In genomic region chr14:94482132-94483070, GRCh38 we compare ENCODE assay signal across 13 cellular contexts. TPM values are rescaled to one million over a fixed set of nuclear protein-coding genes. Genes with fewer than 3 reads are reported as not detected.
DNase-seq lines count a peak whose midpoint lies in the region; ATAC-seq, FAIRE-seq and TF ChIP-seq lines count a peak whose summit lies in the region.
"Not testable (repeated sequence)": the region's sequence is repeated elsewhere in the genome, so short reads cannot be mapped to it uniquely, and the experiment has no call there.
"Had no signal": no experiment of that assay in that cellular context is flagged by ENCODE, and none has a peak within 500 bp of the region (broad histone marks: within the 10 kb centered on the region; RNA-seq: fewer than 3 reads in every experiment).

No MANE protein-coding gene starts in this region.

- H3K27me3 Mint-ChIP-seq in T-helper 17 cell (peaks cover 38% of the 10 kb centered on the region), memory B cell (peaks cover 15% of the 10 kb centered on the region)
- not testable (repeated sequence) for H3K27me3 Mint-ChIP-seq in progenitor cell of endocrine pancreas

- SMC1A ChIA-PET in GM12878 (lab: Charles Lee; ENCODE audit: uncharacterized antibody, unreplicated experiment) = not testable (repeated sequence)

- H3K36me3 ChIP-seq in ACC112 (ENCODE audit: insufficient read depth, low read length); Karpas-422 (ENCODE audit: insufficient read depth, low read length); GM12878 (ENCODE audit: control insufficient read depth in 2 of 2, insufficient read depth in 2 of 2, low read length in 1 of 2); hepatocyte (replicated peaks; ENCODE audit: insufficient read depth, low read depth): not testable (repeated sequence)

- H3K9ac ChIP-seq in Karpas-422 (ENCODE audit: low read length) = peak overlapping the region; percentile 57
- not testable (repeated sequence) for H3K9ac ChIP-seq in GM12878 (ENCODE audit: control insufficient read depth, insufficient read depth, low read length)

- H3K9me3 Mint-ChIP-seq in memory B cell; progenitor cell of endocrine pancreas (ENCODE audit: low read depth): not testable (repeated sequence)

- intact Hi-C loops in GM12878 (cut with micrococcal nuclease; ENCODE audit: unreplicated experiment) = loop anchor here (10.0 kb wide), 1 partner anchor 348 kb away; no protein-coding TSS in a partner anchor

- not testable (repeated sequence) for TF ChIP-seq POLR2A in GM12878 (IDR thresholded peaks at IDR 0.05; ENCODE audit: low read depth, low read length)

- 15% methylated on average over 10 of the region's 10 CpGs for WGBS in GM12878 (ENCODE audit: insufficient coverage, insufficient replicate concordance, low lambda C conversion rate, missing lambda C conversion rate)
- 80% methylated on average over 10 of the region's 10 CpGs for WGBS in hepatocyte (ENCODE audit: low lambda C conversion rate, missing lambda C conversion rate)

- H3K79me2 ChIP-seq in ACC112 (ENCODE audit: control insufficient read depth, insufficient read depth, low read length, unreplicated experiment); Karpas-422 (ENCODE audit: low read length); GM12878 (ENCODE audit: control insufficient read depth, insufficient read depth, low read length); hepatocyte: not testable (repeated sequence)

- peak overlapping the region; percentile 64 for H3K4me2 ChIP-seq in Karpas-422 (ENCODE audit: low read depth, low read length, poor library complexity, severe bottlenecking)
- not testable (repeated sequence) for H3K4me2 ChIP-seq in GM12878 (ENCODE audit: control insufficient read depth, insufficient read depth); hepatocyte

- ATAC-seq in T-helper 17 cell; GM12878; memory B cell (ENCODE audit: low read depth): not testable (repeated sequence)

- H3K9me2 ChIP-seq in Karpas-422 (replicated peaks; ENCODE audit: insufficient read depth, low read length); hepatocyte (replicated peaks; ENCODE audit: insufficient read depth): not testable (repeated sequence)

- DNase-seq in Karpas-422 = peak; percentile 64
- not testable (repeated sequence) for DNase-seq in T-helper 17 cell; GM12878 (ENCODE audit: low read depth, low spot score); hepatocyte (ENCODE audit: low spot score); memory B cell (ENCODE audit: low spot score in 2 of 2); progenitor cell of endocrine pancreas (ENCODE audit: low spot score, unreplicated experiment)

- H2AFZ ChIP-seq in ACC112 (ENCODE audit: low read length, unreplicated experiment); GM12878 (ENCODE audit: control insufficient read depth, low read depth, low read length); hepatocyte: not testable (repeated sequence)
- H2AFZ ChIP-seq in Karpas-422 (ENCODE audit: low read length) = peak overlapping the region; percentile 4; the same call in 1 of the 2 replicates

- RAD21 ChIA-PET in GM12878 (lab: Charles Lee; ENCODE audit: unreplicated experiment) = not testable (repeated sequence)

- H3K27ac Mint-ChIP-seq in T-helper 17 cell (peak overlapping the region; percentile 60), memory B cell (peak overlapping the region; percentile 48), progenitor cell of endocrine pancreas (peak overlapping the region; percentile 53)

- not testable (repeated sequence) for H3K4me3 Mint-ChIP-seq in T-helper 17 cell; memory B cell; progenitor cell of endocrine pancreas (ENCODE audit: low read depth)

- not testable (repeated sequence) for TF ChIP-seq CTCF in GM12878 (IDR thresholded peaks at IDR 0.05 in 2 of 3, conservative IDR thresholded peaks at IDR 0.05 in 1 of 3; ENCODE audit: control insufficient read depth in 2 of 3, extremely low read depth in 1 of 3, insufficient read depth in 1 of 3, low read depth in 3 of 3, low read length in 3 of 3); hepatocyte (IDR thresholded peaks at IDR 0.05; ENCODE audit: poor library complexity); progenitor cell of endocrine pancreas (IDR thresholded peaks at IDR 0.05; ENCODE audit: unreplicated experiment)

- not testable (repeated sequence) for TF ChIP-seq RAD21 in GM12878 (IDR thresholded peaks at IDR 0.05; ENCODE audit: insufficient read depth, low read depth, low read length)

- not testable (repeated sequence) for TF ChIP-seq EP300 in GM12878 (IDR thresholded peaks at IDR 0.05; ENCODE audit: borderline replicate concordance in 1 of 2, control insufficient read depth in 1 of 2, low read depth in 2 of 2, low read length in 2 of 2)

- H3K4me1 ChIP-seq in ACC112 (ENCODE audit: control insufficient read depth, insufficient read depth, low read length, unreplicated experiment) = peaks cover 30% of the 10 kb centered on the region
- H3K4me1 ChIP-seq in Karpas-422 (ENCODE audit: low read length) = peaks cover 68% of the 10 kb centered on the region
- not testable (repeated sequence) for H3K4me1 ChIP-seq in GM12878 (ENCODE audit: control insufficient read depth, insufficient read depth, low read length); hepatocyte (ENCODE audit: insufficient read depth)

- in situ Hi-C loops in GM12878 (cut with MboI) = not testable (repeated sequence)

- CTCF ChIA-PET in GM12878 (lab: Yijun Ruan, JAX) = not testable (repeated sequence)

- H3K4me1 Mint-ChIP-seq in T-helper 17 cell, memory B cell: not testable (repeated sequence)
- peaks cover 39% of the 10 kb centered on the region for H3K4me1 Mint-ChIP-seq in progenitor cell of endocrine pancreas (ENCODE audit: low read depth)

- 0 out of 2 replicates have a peak overlapping the region, but pooled peaks have one; percentile 72 for H3K27ac ChIP-seq in ACC112 (ENCODE audit: low read depth, low read length)
- peak overlapping the region; percentile 89 for H3K27ac ChIP-seq in Karpas-422 (ENCODE audit: low read length)
- H3K27ac ChIP-seq in GM12878 (ENCODE audit: control insufficient read depth, insufficient read depth) = not testable (repeated sequence)
- peak overlapping the region; percentile 40 for H3K27ac ChIP-seq in hepatocyte

- not testable (repeated sequence) for H4K20me1 ChIP-seq in Karpas-422 (ENCODE audit: insufficient read depth, low read depth, low read length); GM12878 (ENCODE audit: control insufficient read depth, insufficient read depth); hepatocyte (ENCODE audit: insufficient read depth, poor library complexity, severe bottlenecking)

- BruUV-seq in GM12878 (replicated peaks; lab: Mats Ljungman, UMichigan) = not testable (repeated sequence)

- POLR2A ChIA-PET in GM12878 (lab: Charles Lee) = not testable (repeated sequence)

- not testable (repeated sequence) for H3K4me3 ChIP-seq in ACC112 (ENCODE audit: low read depth, low read length); GM12878; hepatocyte
- H3K4me3 ChIP-seq in Karpas-422 (ENCODE audit: low read length) = peak overlapping the region; percentile 41; the same call in 1 of the 2 replicates

- H3K27me3 ChIP-seq in ACC112 (ENCODE audit: insufficient read depth, low read length); Karpas-422 (ENCODE audit: low read length); GM12878 (replicated peaks in 1 of 2; ENCODE audit: control insufficient read depth in 2 of 2, insufficient read depth in 2 of 2, low read length in 1 of 2); hepatocyte: not testable (repeated sequence)

- H3K36me3 Mint-ChIP-seq in T-helper 17 cell (ENCODE audit: low read depth); memory B cell; progenitor cell of endocrine pancreas (ENCODE audit: insufficient read depth): not testable (repeated sequence)

- peaks cover 13% of the 10 kb centered on the region for H3K9me3 ChIP-seq in Karpas-422 (ENCODE audit: low read length)
- H3K9me3 ChIP-seq in T-helper 17 cell (ENCODE audit: control insufficient read depth, low read length, poor library complexity, severe bottlenecking); GM12878 (replicated peaks; ENCODE audit: control insufficient read depth, insufficient read depth, low read length); hepatocyte (ENCODE audit: low read depth): not testable (repeated sequence)

- FAIRE-seq in GM12878 (lab: Jason Lieb, UNC) = not testable (repeated sequence)

RNA-seq across cellular contexts. Expression of gene SERPINA9, which starts 6.4 kb away (rescaled TPM):
- total RNA-seq in Karpas-422 (2014; rRNA removed; shearing (Covaris generic); ENCODE audit: low replicate concordance) = 164 and 182 TPM in 2 replicates
- total RNA-seq in T-helper 17 cell = not detected
- total RNA-seq in GM12878 (2013; cell fraction: nucleolus; rRNA removed) = not detected in 2 replicates
- total RNA-seq in GM12878 (2014; rRNA removed) = not detected in 2 replicates
- total RNA-seq in GM12878 (2014; rRNA removed; fragmentation: Illumina TruSeq; extraction: Trizol) = not detected in 2 replicates
- not detected in 2 replicates for total RNA-seq in GM12878 (2021)
- polyA plus RNA-seq in GM12878 (2011; ENCODE audit: low read depth) = not detected
- 0.05 TPM in 1 of 2 replicates, not detected in the other for polyA plus RNA-seq in GM12878 (2011; rRNA removed)
- polyA plus RNA-seq in GM12878 (2011; cell fraction: cytosol; rRNA removed) = 0.07 TPM in 1 of 2 replicates, not detected in the other
- 0.10 TPM in 1 of 2 replicates, not detected in the other for polyA plus RNA-seq in GM12878 (2011; cell fraction: nucleus; rRNA removed)
- polyA plus RNA-seq in GM12878 (2012) = 0.11 TPM in 1 of 2 replicates, not detected in the other
- polyA plus RNA-seq in GM12878 (2014; fragmentation: Illumina TruSeq; extraction: Trizol) = not detected in 2 replicates
- polyA plus RNA-seq in GM12878 (2014; fragmentation: Nextera tagmentation; extraction: Ambion mirVana) = not detected
- not detected in 2 replicates for polyA plus RNA-seq in GM12878 (2014; rRNA removed)
- not detected for polyA plus RNA-seq in GM12878 (2016; fragmentation: Nextera tagmentation; extraction: Ambion mirVana)
- polyA minus RNA-seq in GM12878 (2011; rRNA and poly(A)+ RNA removed) = not detected in 2 replicates
- not detected in 2 replicates for polyA minus RNA-seq in GM12878 (2011; cell fraction: cytosol; rRNA and poly(A)+ RNA removed)
- polyA minus RNA-seq in GM12878 (2011; cell fraction: nucleus; rRNA and poly(A)+ RNA removed) = not detected in 2 replicates
- 0.60 TPM in 1 of 2 replicates, not detected in the other for total RNA-seq in hepatocyte
- polyA plus RNA-seq in hepatocyte = not detected in 2 replicates
- total RNA-seq in progenitor cell of endocrine pancreas = not detected in 2 replicates
- total RNA-seq: CD4-positive, CD25-positive, alpha-beta regulatory T cell; CD8-positive, alpha-beta memory T cell; GM23248; H4 had no signal
- polyA plus RNA-seq: A549; CD4-positive, CD25-positive, alpha-beta regulatory T cell; CD8-positive, alpha-beta memory T cell had no signal

RNA-seq across cellular contexts. Expression of gene SERPINA12, which starts 26.9 kb away (rescaled TPM):
- total RNA-seq in Karpas-422 (2014; rRNA removed; shearing (Covaris generic); ENCODE audit: low replicate concordance) = not detected in 2 replicates
- total RNA-seq in T-helper 17 cell (not detected), GM12878 (2014; rRNA removed) (not detected in 2 replicates), GM12878 (2014; rRNA removed; fragmentation: Illumina TruSeq; extraction: Trizol) (not detected in 2 replicates), GM12878 (2021) (not detected in 2 replicates), hepatocyte (0.60 TPM in 1 of 2 replicates, not detected in the other), progenitor cell of endocrine pancreas (not detected in 2 replicates)
- not detected in 2 replicates for total RNA-seq in GM12878 (2013; cell fraction: nucleolus; rRNA removed)
- not detected for polyA plus RNA-seq in GM12878 (2011; ENCODE audit: low read depth)
- polyA plus RNA-seq in GM12878 (2011; rRNA removed) (not detected in 2 replicates), GM12878 (2014; fragmentation: Illumina TruSeq; extraction: Trizol) (not detected in 2 replicates), GM12878 (2014; fragmentation: Nextera tagmentation; extraction: Ambion mirVana) (not detected), GM12878 (2014; rRNA removed) (not detected in 2 replicates), GM12878 (2016; fragmentation: Nextera tagmentation; extraction: Ambion mirVana) (not detected), hepatocyte (0.25 and 0.90 TPM in 2 replicates)
- not detected in 2 replicates for polyA plus RNA-seq in GM12878 (2011; cell fraction: cytosol; rRNA removed)
- not detected in 2 replicates for polyA plus RNA-seq in GM12878 (2011; cell fraction: nucleus; rRNA removed)
- not detected in 2 replicates for polyA plus RNA-seq in GM12878 (2012)
- not detected in 2 replicates for polyA minus RNA-seq in GM12878 (2011; rRNA and poly(A)+ RNA removed)
- not detected in 2 replicates for polyA minus RNA-seq in GM12878 (2011; cell fraction: cytosol; rRNA and poly(A)+ RNA removed)
- not detected in 2 replicates for polyA minus RNA-seq in GM12878 (2011; cell fraction: nucleus; rRNA and poly(A)+ RNA removed)
- total RNA-seq: CD4-positive, CD25-positive, alpha-beta regulatory T cell; CD8-positive, alpha-beta memory T cell; GM23248; H4 had no signal
- polyA plus RNA-seq: A549; AG04450; CD4-positive, CD25-positive, alpha-beta regulatory T cell; CD8-positive, alpha-beta memory T cell; GM23248 had no signal

RNA-seq across cellular contexts. Expression of gene SERPINA11, which starts 29.8 kb away (rescaled TPM):
- 0.97 and 1.4 TPM in 2 replicates for total RNA-seq in Karpas-422 (2014; rRNA removed; shearing (Covaris generic); ENCODE audit: low replicate concordance)
- total RNA-seq in T-helper 17 cell (not detected), GM12878 (2014; rRNA removed) (not detected in 2 replicates), GM12878 (2014; rRNA removed; fragmentation: Illumina TruSeq; extraction: Trizol) (not detected in 2 replicates), GM12878 (2021) (not detected in 2 replicates), hepatocyte (8.0 and 10.8 TPM in 2 replicates), progenitor cell of endocrine pancreas (0.47 and 0.89 TPM in 2 replicates)
- total RNA-seq in GM12878 (2013; cell fraction: nucleolus; rRNA removed) = not detected in 2 replicates
- not detected for polyA plus RNA-seq in GM12878 (2011; ENCODE audit: low read depth)
- polyA plus RNA-seq in GM12878 (2011; rRNA removed) (not detected in 2 replicates), GM12878 (2014; fragmentation: Illumina TruSeq; extraction: Trizol) (not detected in 2 replicates), GM12878 (2014; fragmentation: Nextera tagmentation; extraction: Ambion mirVana) (not detected), GM12878 (2014; rRNA removed) (not detected in 2 replicates), GM12878 (2016; fragmentation: Nextera tagmentation; extraction: Ambion mirVana) (under 1 TPM in 1 of 2 experiments, not detected in 1; 0.11 TPM), hepatocyte (13.2 and 16.7 TPM in 2 replicates)
- not detected in 2 replicates for polyA plus RNA-seq in GM12878 (2011; cell fraction: cytosol; rRNA removed)
- polyA plus RNA-seq in GM12878 (2011; cell fraction: nucleus; rRNA removed) = not detected in 2 replicates
- polyA plus RNA-seq in GM12878 (2012) = not detected in 2 replicates
- polyA minus RNA-seq in GM12878 (2011; rRNA and poly(A)+ RNA removed) = not detected in 2 replicates
- polyA minus RNA-seq in GM12878 (2011; cell fraction: cytosol; rRNA and poly(A)+ RNA removed) = not detected in 2 replicates
- polyA minus RNA-seq in GM12878 (2011; cell fraction: nucleus; rRNA and poly(A)+ RNA removed) = not detected in 2 replicates
- total RNA-seq: CD4-positive, CD25-positive, alpha-beta regulatory T cell; CD8-positive, alpha-beta memory T cell; GM23248; H4 had no signal
- polyA plus RNA-seq: A549; AG04450; CD4-positive, CD25-positive, alpha-beta regulatory T cell; CD8-positive, alpha-beta memory T cell; GM23248 had no signal

Comparison
In these comparisons a context has a peak if more than half of its experiments do, and no peak if none do; other contexts are left out.
1. RNA of gene SERPINA9, which starts 6.4 kb away (total RNA-seq): 164 to 182 TPM in Karpas-422; 0.60 TPM in hepatocyte, not detected in T-helper 17 cell, not detected in GM12878 and not detected in progenitor cell of endocrine pancreas; every median in the first group is over 100 times any median in the second.
2. Peak in every context shown above with its lines, with median percentiles within 50 percentile points of each other: H3K27ac Mint-ChIP-seq.